20 cellular contexts compared by ENCODE assay signal in genomic region chr7:149584530-149584929, GRCh38.
DNase-seq lines count a peak whose midpoint lies in the region; ATAC-seq, FAIRE-seq and TF ChIP-seq lines count a peak whose summit lies in the region.
"Had no signal": no experiment of that assay in that cellular context is flagged by ENCODE, and none has a peak within 500 bp of the region (broad histone marks: within the 10 kb centered on the region; RNA-seq: fewer than 3 reads in every experiment).

No MANE protein-coding gene starts in this region.

- H2BK20ac ChIP-seq in H1 (ENCODE audit: low read length) = no peak overlapping the region

- H2AFZ ChIP-seq in HCT116 (ENCODE audit: low read depth, low read length, poor library complexity, severe bottlenecking) (no peak overlapping the region), H1 (ENCODE audit: low read length) (no peak overlapping the region)

- no peak overlapping the region for H4K8ac ChIP-seq in H1 (ENCODE audit: extremely low read depth, insufficient read depth, low read length)

- H3K9ac ChIP-seq in HCT116 (ENCODE audit: low read length) (no peak overlapping the region), H1 (replicated peaks in 1 of 4; ENCODE audit: extremely low read depth in 1 of 4, low read depth in 3 of 4, low read length in 3 of 4) (no peak overlapping the region)
- H3K9ac ChIP-seq: BLaER1 treated with 17β-estradiol and CSF1 and Interleukin-3, amounts not matched to agents 10 nM and 100 nM had no signal

- no peak overlapping the region for H2BK120ac ChIP-seq in H1 (replicated peaks; ENCODE audit: low read depth, low read length)

- peak; percentile 42; the same call in 1 of the 2 replicates for ATAC-seq in HCT116
- ATAC-seq: A549; CD8-positive, alpha-beta T cell had no signal

- DNase-seq in HCT116 (ENCODE audit: low read depth, low spot score) = no peak
- DNase-seq in H1 (ENCODE audit: low read depth in 1 of 2, low spot score in 2 of 2) = no peak
- DNase-seq in esophagus muscularis mucosa (ENCODE audit: extremely low spot score) = peak; percentile 19
- no peak for DNase-seq in stimulated activated CD4-positive, alpha-beta T cell treated with anti-CD3 and anti-CD28 coated beads, Interleukin-2, amount 100 ng/mL, for 24 hours
- no peak for DNase-seq in cerebellar cortex (ENCODE audit: low spot score)
- DNase-seq: AML-193; Caco-2; Calu3; CD4-positive, alpha-beta T cell; CD8-positive, alpha-beta T cell; DMS79 treated with DMSO at 0.1 percent for 48 hours; GF-D8 had no signal

- no peak for TF ChIP-seq CTCF in HCT116 (IDR thresholded peaks at IDR 0.05 in 2 of 3, conservative IDR thresholded peaks at IDR 0.05 in 1 of 3; ENCODE audit: borderline replicate concordance in 1 of 3, insufficient read depth in 1 of 3, low read depth in 2 of 3, low read length in 2 of 3)
- no peak for TF ChIP-seq CTCF in H1 (IDR thresholded peaks at IDR 0.05; ENCODE audit: control extremely low read depth in 1 of 3, insufficient read depth in 1 of 3, low read depth in 1 of 3, low read length in 3 of 3)
- TF ChIP-seq CTCF in esophagus muscularis mucosa (IDR thresholded peaks at IDR 0.05) = no peak

- intact Hi-C loops in HCT116 (cut with micrococcal nuclease) = no loop called here
- intact Hi-C loops in esophagus muscularis mucosa (cut with DNase I) = no loop called here

- H3K9me2 ChIP-seq in HCT116 (ENCODE audit: insufficient read depth) = no peaks in the 10 kb centered on the region

- H2AK5ac ChIP-seq in H1 (ENCODE audit: low read depth, low read length) = no peak overlapping the region

- no TSS peak for BruUV-seq in HCT116 (replicated peaks; lab: Mats Ljungman, UMichigan)

- no peak overlapping the region for H3K23ac ChIP-seq in H1 (ENCODE audit: insufficient read length)

- H3K56ac ChIP-seq in H1 (replicated peaks; ENCODE audit: insufficient read length, low read depth, low read length) = no peak overlapping the region

- RAD21 ChIA-PET in HCT116 (lab: Charles Lee; ENCODE audit: low non-redundant PET in 1 of 2, low total read pairs in 2 of 2, uncharacterized antibody in 2 of 2, unreplicated experiment in 2 of 2) = no interaction called here

- no peaks in the 10 kb centered on the region for H3K79me1 ChIP-seq in H1 (ENCODE audit: low read depth, low read length)

- no peak overlapping the region for H4K91ac ChIP-seq in H1 (replicated peaks; ENCODE audit: insufficient read length, low read length)

- TF ChIP-seq RAD21 in HCT116 (IDR thresholded peaks at IDR 0.05; ENCODE audit: low read depth) (no peak), H1 (IDR thresholded peaks at IDR 0.05 in 1 of 2, conservative IDR thresholded peaks at IDR 0.05 in 1 of 2; ENCODE audit: low read depth in 2 of 2, low read length in 2 of 2) (no peak)

- no peak overlapping the region for H3K14ac ChIP-seq in H1 (ENCODE audit: insufficient read length)

- no peak overlapping the region for H3K18ac ChIP-seq in H1 (ENCODE audit: extremely low read depth, low read length)

- no peak overlapping the region for H3K4me3 ChIP-seq in HCT116 (replicated peaks in 1 of 2; ENCODE audit: low read depth in 1 of 2, low read length in 2 of 2)
- H3K4me3 ChIP-seq in H1 (ENCODE audit: extremely low read depth in 1 of 4, insufficient read depth in 2 of 4, low read depth in 3 of 4, low read length in 4 of 4) = no peak overlapping the region
- no peak overlapping the region for H3K4me3 ChIP-seq in esophagus muscularis mucosa
- H3K4me3 ChIP-seq: A549; BLaER1 treated with 17β-estradiol and CSF1 and Interleukin-3, amounts not matched to agents 10 nM and 100 nM had no signal

- WGBS in H1 (ENCODE audit: extremely low coverage in 1 of 2, insufficient coverage in 1 of 2, insufficient read length in 1 of 2, insufficient replicate concordance in 2 of 2, low coverage in 1 of 2, low lambda C conversion rate in 2 of 2, missing lambda C conversion rate in 1 of 2), 2 experiments = 81% methylated on average over 4 of the region's 4 CpGs; no CpG with 5 or more reads in 1 of the 2 experiments
- 95% methylated on average over 4 of the region's 4 CpGs for WGBS in esophagus muscularis mucosa

- no peaks in the 10 kb centered on the region for H3K4me1 ChIP-seq in HCT116 (ENCODE audit: control insufficient read depth in 1 of 2, insufficient read depth in 2 of 2, low read length in 2 of 2)
- H3K4me1 ChIP-seq in H1 (replicated peaks in 1 of 4; ENCODE audit: control insufficient read depth in 3 of 4, insufficient read depth in 4 of 4, low read length in 3 of 4) = no peaks in the 10 kb centered on the region
- no peaks in the 10 kb centered on the region for H3K4me1 ChIP-seq in esophagus muscularis mucosa
- H3K4me1 ChIP-seq: A549; BLaER1 treated with 17β-estradiol and CSF1 and Interleukin-3, amounts not matched to agents 10 nM and 100 nM; Caco-2 had no signal

- H3K9me3 ChIP-seq in HCT116 (ENCODE audit: control insufficient read depth in 1 of 2, insufficient read depth in 1 of 2, low read depth in 1 of 2, low read length in 2 of 2) (no peaks in the 10 kb centered on the region; a peak in 1 of 4 replicates), H1 (ENCODE audit: insufficient read depth in 2 of 2, low read depth in 1 of 2, low read length in 1 of 2) (peaks cover 18 to 21% of the 10 kb centered on the region in 2 experiments), esophagus muscularis mucosa (peaks cover 0 to 5% (median 1%) of the 10 kb centered on the region in 4 donors)

- POLR2A ChIA-PET in HCT116 (lab: Charles Lee) = no interaction called here
- POLR2A ChIA-PET in H1 (lab: Charles Lee; ENCODE audit: partially characterized antibody) = interaction anchor here (3.4 kb wide), 1 partner anchor 13 kb away, joined by 9 read pairs; no protein-coding TSS in a partner anchor

- no peaks in the 10 kb centered on the region for H3K23me2 ChIP-seq in H1 (ENCODE audit: low read depth, low read length)

- no peak overlapping the region for H3K27ac ChIP-seq in HCT116 (ENCODE audit: low read depth, low read length)
- H3K27ac ChIP-seq in H1 (ENCODE audit: low read depth, low read length) = no peak overlapping the region
- H3K27ac ChIP-seq in esophagus muscularis mucosa (replicated peaks in 1 of 4) = no peak overlapping the region
- H3K27ac ChIP-seq: 22Rv1; A549; BLaER1 treated with 17β-estradiol and CSF1 and Interleukin-3, amounts not matched to agents 10 nM and 100 nM; C4-2B had no signal

- H3K4me2 ChIP-seq in HCT116 (ENCODE audit: low read length) (no peak overlapping the region), H1 (ENCODE audit: insufficient read depth in 1 of 2, low read depth in 2 of 2, low read length in 2 of 2) (no peak overlapping the region)
- H3K4me2 ChIP-seq: A549; BLaER1 treated with 17β-estradiol and CSF1 and Interleukin-3, amounts not matched to agents 10 nM and 100 nM had no signal

- TF ChIP-seq POLR2A in HCT116 (IDR thresholded peaks at IDR 0.05; ENCODE audit: borderline replicate concordance, extremely low read depth, insufficient read depth, insufficient read length) (no peak), H1 (IDR thresholded peaks at IDR 0.05; ENCODE audit: control extremely low read depth in 1 of 2, low read depth in 2 of 2, low read length in 2 of 2) (no peak), esophagus muscularis mucosa (IDR thresholded peaks at IDR 0.05; ENCODE audit: low read depth) (no peak)

- no peaks in the 10 kb centered on the region for H3K27me3 ChIP-seq in HCT116 (ENCODE audit: insufficient read depth, low read length)
- H3K27me3 ChIP-seq in H1 (replicated peaks in 1 of 4; ENCODE audit: control insufficient read depth in 3 of 4, extremely low read depth in 1 of 4, insufficient read depth in 3 of 4, low read length in 3 of 4) = no peaks in the 10 kb centered on the region
- H3K27me3 ChIP-seq in esophagus muscularis mucosa = no peaks in the 10 kb centered on the region
- H3K27me3 ChIP-seq: BLaER1 treated with 17β-estradiol and CSF1 and Interleukin-3, amounts not matched to agents 10 nM and 100 nM had no signal

- TF ChIP-seq EP300 in H1 (IDR thresholded peaks at IDR 0.05; ENCODE audit: borderline replicate concordance in 1 of 2, low read depth in 2 of 2, low read length in 2 of 2) = no peak
- no peak for TF ChIP-seq EP300 in esophagus muscularis mucosa (IDR thresholded peaks at IDR 0.05)

- no peak for FAIRE-seq in H1 (lab: Jason Lieb, UNC)
- FAIRE-seq: A549, D721Med, G401.6, GM12891, GM19239 had no signal

- no peak overlapping the region for H4K5ac ChIP-seq in H1 (ENCODE audit: insufficient read length, low read depth, low read length)

- no peak overlapping the region for H3K4ac ChIP-seq in H1 (replicated peaks; ENCODE audit: insufficient read length, low read depth, low read length)

- H3K79me2 ChIP-seq in HCT116 (ENCODE audit: insufficient read depth, low read length) = 0 out of 2 replicates have a peak, but pooled peaks cover 3% of the 10 kb centered on the region
- no peaks in the 10 kb centered on the region for H3K79me2 ChIP-seq in H1 (ENCODE audit: control insufficient read depth in 1 of 2, insufficient read depth in 2 of 2, low read length in 2 of 2)

- no peak overlapping the region for H2BK5ac ChIP-seq in H1 (ENCODE audit: low read depth, low read length)

- no peak overlapping the region for H2BK12ac ChIP-seq in H1 (ENCODE audit: low read depth, low read length)

- H4K20me1 ChIP-seq in HCT116 (ENCODE audit: insufficient read depth) = no peaks in the 10 kb centered on the region
- H4K20me1 ChIP-seq in H1 (replicated peaks in 1 of 2; ENCODE audit: control insufficient read depth in 1 of 2, insufficient read depth in 2 of 2, low read length in 2 of 2) = no peaks in the 10 kb centered on the region

- H2BK15ac ChIP-seq in H1 (ENCODE audit: low read length) = no peak overlapping the region

- CTCF ChIA-PET in HCT116 (lab: Charles Lee) (no interaction called here), H1 (lab: Charles Lee; ENCODE audit: partially characterized antibody) (interaction anchor here (5.9 kb wide), 1 partner anchor 13 kb away, joined by 29 read pairs; no protein-coding TSS in a partner anchor)

- H3K36me3 ChIP-seq in HCT116 (ENCODE audit: control insufficient read depth in 1 of 2, insufficient read depth in 2 of 2, low read length in 2 of 2) (peaks cover 3 to 39% of the 10 kb centered on the region in 2 experiments; a peak in 3 of 4 replicates), H1 (ENCODE audit: control insufficient read depth in 2 of 4, insufficient read depth in 4 of 4, low read length in 3 of 4) (peaks cover 0 to 58% (median 20%) of the 10 kb centered on the region in 4 experiments; a peak in 5 of 8 replicates), esophagus muscularis mucosa (peaks cover 28 to 87% (median 65%) of the 10 kb centered on the region in 4 donors)

TF ChIP-seq in HCT116, 20 proteins besides CTCF, POLR2A, EP300 and RAD21 (continues in another document):
- TF ChIP-seq ATF3 (IDR thresholded peaks at IDR 0.05) = peak; percentile 60; the same call in 1 of the 2 replicates

TF ChIP-seq in H1, 55 proteins besides CTCF, POLR2A, EP300 and RAD21:
- TF ChIP-seq TBP (IDR thresholded peaks at IDR 0.05; ENCODE audit: low read depth, low read length) (peak; percentile 69), ASH2L (IDR thresholded peaks at IDR 0.05; ENCODE audit: low read length) (no peak), SIX5 (IDR thresholded peaks at IDR 0.05; ENCODE audit: low read depth, low read length) (no peak), NRF1 (IDR thresholded peaks at IDR 0.05; ENCODE audit: low read depth, low read length) (no peak), SP4 (IDR thresholded peaks at IDR 0.05; ENCODE audit: low read length) (no peak)

Comparison
In these comparisons a context has a peak if more than half of its experiments do, and no peak if none do; other contexts are left out.
1. Of the 16 proteins assayed by ChIP-seq in both H1 and HCT116: peak only in H1: none; only in HCT116: ATF3 and POLR2AphosphoS5; in both: none; in neither: 14.